In genomic region chr17:76469991-76470739, GRCh38 we compare ENCODE assay signal across 1 cellular context.
TF ChIP-seq lines count a peak whose summit lies in the region.

No MANE protein-coding gene starts in this region.

TF ChIP-seq in GM12878, 131 proteins besides CTCF, POLR2A, EP300 and RAD21:
- TF ChIP-seq POLR2AphosphoS2 (IDR thresholded peaks at IDR 0.05; ENCODE audit: low read depth, low read length) (0 out of 2 replicates have a peak, but pooled peaks have one; percentile 14), ZNF384 (IDR thresholded peaks at IDR 0.05; ENCODE audit: borderline replicate concordance, low read depth, low read length) (no peak)
TF ChIP-seq in GM12878: peak in this region for 1.
